Comparison of ENCODE assay signal across 27 cellular contexts in the genomic region with DNA sequence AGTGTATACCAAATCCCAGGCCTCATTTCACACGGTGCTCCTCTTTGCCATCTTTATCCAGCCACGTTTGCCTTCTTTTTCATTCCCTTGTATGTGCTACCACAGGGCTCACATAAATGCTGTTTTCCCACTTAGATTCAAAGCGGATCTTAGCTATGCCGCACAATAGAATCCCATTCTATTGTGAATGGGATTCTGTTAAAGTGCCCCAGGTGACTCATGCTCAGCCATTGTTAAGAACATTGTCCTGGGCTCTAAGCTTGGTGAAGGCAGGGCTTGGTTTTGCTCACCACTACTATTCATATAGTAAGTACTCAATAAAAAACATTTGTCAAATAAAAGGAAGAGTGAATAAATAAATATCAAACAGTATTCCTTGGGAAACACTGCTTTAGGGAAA.
"Had no signal": no experiment of that assay in that cellular context is flagged by ENCODE, and none has a peak within 500 bp of the region (broad histone marks: within the 10 kb centered on the region; RNA-seq: fewer than 3 reads in every experiment).

No MANE protein-coding gene starts in this region.

- FAIRE-seq: endometrium, small intestine had no signal

- H3K27me3 Mint-ChIP-seq: activated naive CD8-positive, alpha-beta T cell; natural killer cell treated with Interleukin-12 subunit alpha and Interleukin-12 subunit beta and Interleukin-15 and Interleukin-18, amount 100 ng/mL, for 72 hours; stimulated activated naive CD8-positive, alpha-beta T cell treated with anti-CD3 and anti-CD28 coated beads, Interleukin-15, Interleukin-2, amounts not matched to agents 100 ng/mL and 50 ng/mL, for 24 hours had no signal

- H3K27ac Mint-ChIP-seq: activated naive CD8-positive, alpha-beta T cell; activated T-cell treated with anti-CD3 and anti-CD28 coated beads, Interleukin-2, amount 50 U/mL, for 72 hours; natural killer cell treated with Interleukin-12 subunit alpha and Interleukin-12 subunit beta and Interleukin-15 and Interleukin-18, amount 100 ng/mL, for 72 hours; stimulated activated effector memory CD8-positive, alpha-beta T cell treated with anti-CD3 and anti-CD28 coated beads, Interleukin-12 subunit alpha, Interleukin-12 subunit beta, amount 100 ng/mL, for 72 hours; stimulated activated naive CD8-positive, alpha-beta T cell treated with anti-CD3 and anti-CD28 coated beads, Interleukin-15, Interleukin-2, amounts not matched to agents 100 ng/mL and 50 ng/mL, for 24 hours had no signal

- H3K4me1 Mint-ChIP-seq: stimulated activated effector memory CD8-positive, alpha-beta T cell treated with anti-CD3 and anti-CD28 coated beads, Interleukin-12 subunit alpha, Interleukin-12 subunit beta, amount 100 ng/mL, for 72 hours had no signal

- H3K4me3 Mint-ChIP-seq: activated naive CD8-positive, alpha-beta T cell; activated T-cell treated with anti-CD3 and anti-CD28 coated beads, Interleukin-2, amount 50 U/mL, for 72 hours; natural killer cell treated with Interleukin-12 subunit alpha and Interleukin-12 subunit beta and Interleukin-15 and Interleukin-18, amount 100 ng/mL, for 72 hours; stimulated activated effector memory CD8-positive, alpha-beta T cell treated with anti-CD3 and anti-CD28 coated beads, Interleukin-12 subunit alpha, Interleukin-12 subunit beta, amount 100 ng/mL, for 72 hours; stimulated activated naive CD8-positive, alpha-beta T cell treated with anti-CD3 and anti-CD28 coated beads, Interleukin-15, Interleukin-2, amounts not matched to agents 100 ng/mL and 50 ng/mL, for 24 hours had no signal

- H3K9me3 ChIP-seq: colonic mucosa, esophagus squamous epithelium, heart right ventricle, left ventricle myocardium inferior, mucosa of descending colon, pancreas, psoas muscle, sigmoid colon, upper lobe of left lung, vagina had no signal

- H3K4me1 ChIP-seq: colonic mucosa, left ventricle myocardium inferior, psoas muscle, upper lobe of left lung had no signal

- H3K27me3 ChIP-seq: colonic mucosa, esophagus squamous epithelium, heart right ventricle, pancreas, sigmoid colon, upper lobe of left lung, vagina had no signal

- DNase-seq: activated CD4-positive, alpha-beta T cell treated with anti-CD3 and anti-CD28 coated beads for 4 hours; activated CD4-positive, alpha-beta T cell treated with anti-CD3 and anti-CD28 coated beads, Interleukin-2, amount 50 U/mL, for 4 hours; activated naive CD4-positive, alpha-beta T cell treated with Interleukin-2 at 50 U/mL for 16 hours; activated T-cell treated with anti-CD3 and anti-CD28 coated beads for 4 hours; activated T-cell treated with anti-CD3 and anti-CD28 coated beads, Interleukin-2, amount 50 U/mL, for 72 hours; anterior cingulate cortex; cerebellar nuclear complex; colonic mucosa; effector CD8-positive, alpha-beta T cell; esophagus squamous epithelium; heart right ventricle; islet precursor cell; left ventricle myocardium inferior; mucosa of descending colon; pancreas; psoas muscle; sigmoid colon; small intestine; stimulated activated CD4-positive, alpha-beta T cell treated with anti-CD3 and anti-CD28 coated beads, Interleukin-4, amount 100 ng/mL, for 24 hours; upper lobe of left lung had no signal

- H3K36me3 ChIP-seq: colonic mucosa, esophagus squamous epithelium, heart right ventricle, left ventricle myocardium inferior, pancreas, sigmoid colon, upper lobe of left lung, vagina had no signal

- H3K4me3 ChIP-seq: colonic mucosa, esophagus squamous epithelium, heart right ventricle, left ventricle myocardium inferior, lung, mucosa of descending colon, pancreas, psoas muscle, sigmoid colon, upper lobe of left lung, vagina had no signal

- H3K9me3 Mint-ChIP-seq: activated T-cell treated with anti-CD3 and anti-CD28 coated beads, Interleukin-2, amount 50 U/mL, for 72 hours; natural killer cell treated with Interleukin-12 subunit alpha and Interleukin-12 subunit beta and Interleukin-15 and Interleukin-18, amount 100 ng/mL, for 72 hours; stimulated activated naive CD8-positive, alpha-beta T cell treated with anti-CD3 and anti-CD28 coated beads, Interleukin-15, Interleukin-2, amounts not matched to agents 100 ng/mL and 50 ng/mL, for 24 hours had no signal

- H3K36me3 Mint-ChIP-seq: activated naive CD8-positive, alpha-beta T cell; natural killer cell treated with Interleukin-12 subunit alpha and Interleukin-12 subunit beta and Interleukin-15 and Interleukin-18, amount 100 ng/mL, for 72 hours; stimulated activated effector memory CD8-positive, alpha-beta T cell treated with anti-CD3 and anti-CD28 coated beads, Interleukin-12 subunit alpha, Interleukin-12 subunit beta, amount 100 ng/mL, for 72 hours had no signal
